Comparison of ENCODE assay signal across 16 cellular contexts in the genomic region with DNA sequence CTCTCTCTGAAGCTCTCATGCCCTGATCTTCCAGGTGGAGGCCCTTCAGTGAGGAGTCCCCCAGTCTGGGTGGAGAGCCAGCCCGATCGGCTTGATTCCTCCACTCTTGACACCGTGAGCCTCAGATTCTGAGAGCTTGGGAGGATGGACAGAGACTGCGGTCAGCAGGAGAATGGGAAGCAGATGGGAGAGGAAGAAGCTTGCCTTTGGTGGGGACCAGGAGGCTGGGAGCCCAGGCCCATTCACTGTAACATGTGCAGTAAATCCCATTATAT.
"Had no signal": no experiment of that assay in that cellular context is flagged by ENCODE, and none has a peak within 500 bp of the region (broad histone marks: within the 10 kb centered on the region; RNA-seq: fewer than 3 reads in every experiment).

No MANE protein-coding gene starts in this region.

- H3K27ac ChIP-seq: left lung, SK-N-MC, spleen had no signal

- ATAC-seq: activated T-cell treated with anti-CD3 and anti-CD28 coated beads, Interleukin-2, amount 50 U/mL, for 4 hours; esophagus mucosa; left lung; right cardiac atrium; WTC11 had no signal

- H3K27ac Mint-ChIP-seq: activated CD4-positive, alpha-beta T cell treated with anti-CD3 and anti-CD28 coated beads, Interleukin-2, amount 10 ng/mL, durations not matched to agents 24 days and 14 days; activated naive CD8-positive, alpha-beta T cell treated with anti-CD3 and anti-CD28 coated beads for 36 hours; WTC11 had no signal

- H3K4me3 ChIP-seq: breast epithelium, left lung, SK-N-MC, spleen had no signal

- H3K9me3 Mint-ChIP-seq: activated CD4-positive, alpha-beta T cell treated with anti-CD3 and anti-CD28 coated beads, Interleukin-2, amount 10 ng/mL, durations not matched to agents 24 days and 14 days had no signal

- DNase-seq: activated gamma-delta T cell; activated naive CD8-positive, alpha-beta T cell treated with anti-CD3 and anti-CD28 coated beads for 36 hours; activated T-cell treated with anti-CD3 and anti-CD28 coated beads, Interleukin-2, amount 50 U/mL, for 4 hours; aorta; spleen; stimulated activated CD4-positive, alpha-beta T cell treated with anti-CD3 and anti-CD28 coated beads, Interleukin-1b, Interleukin-23, amount 100 ng/mL, for 48 hours; stimulated activated naive CD4-positive, alpha-beta T cell; trophoblast cell had no signal

- H3K4me3 Mint-ChIP-seq: activated CD4-positive, alpha-beta T cell treated with anti-CD3 and anti-CD28 coated beads, Interleukin-2, amount 10 ng/mL, durations not matched to agents 24 days and 14 days; activated naive CD8-positive, alpha-beta T cell treated with anti-CD3 and anti-CD28 coated beads for 36 hours; activated T-cell treated with anti-CD3 and anti-CD28 coated beads, Interleukin-2, amount 50 U/mL, for 4 hours; neural crest cell; WTC11 had no signal

- H3K36me3 Mint-ChIP-seq: activated naive CD8-positive, alpha-beta T cell treated with anti-CD3 and anti-CD28 coated beads for 36 hours; WTC11 had no signal
